Comparison of ENCODE assay signal across 1 cellular context in genomic region chr16:79092846-79093245, GRCh38.
A peak's percentile ranks its signal among the peaks of the same experiment; 100 is the strongest.
TF ChIP-seq lines count a peak whose summit lies in the region.

No MANE protein-coding gene starts in this region.

TF ChIP-seq in K562, 482 proteins besides CTCF, POLR2A, EP300 and RAD21:
- TF ChIP-seq ZBTB40 (IDR thresholded peaks at IDR 0.05), result 0 out of 2 replicates have a peak, but pooled peaks have one; percentile 16
- no peak for TF ChIP-seq ZBTB40 (CRISPR knock-in tag; IDR thresholded peaks at IDR 0.05)
- TF ChIP-seq HDAC2 (IDR thresholded peaks at IDR 0.05), result no peak
TF ChIP-seq in K562: peak in this region for 1.
